ENCODE assay signal across 23 cellular contexts in genomic region chr7:136179154-136179553, GRCh38.
"Had no signal": no experiment of that assay in that cellular context is flagged by ENCODE, and none has a peak within 500 bp of the region (broad histone marks: within the 10 kb centered on the region; RNA-seq: fewer than 3 reads in every experiment).

No MANE protein-coding gene starts in this region.

- H3K27ac ChIP-seq: brain microvascular endothelial cell, gastroesophageal sphincter, hepatocyte, left ventricle myocardium inferior, neutrophil, right lobe of liver, suprapubic skin, tibial artery, upper lobe of right lung had no signal

- H2AFZ ChIP-seq: hepatocyte had no signal

- H3K27me3 Mint-ChIP-seq: activated T-helper 17 cell treated with anti-CD3 and anti-CD28 coated beads, Interleukin-2, amount 50 U/mL, for 72 hours; stimulated activated memory B cell treated with anti-CD40 and anti-IgM and Interleukin-4, amounts not matched to agents 10 μg/mL and 1 μg/mL and 100 μg/mL, for 72 hours had no signal

- H3K36me3 Mint-ChIP-seq: activated naive CD4-positive, alpha-beta T cell treated with anti-CD3 and anti-CD28 coated beads, Interleukin-2, amount 50 U/mL, for 72 hours had no signal

- DNase-seq: activated CD4-positive, alpha-beta T cell treated with anti-CD3 and anti-CD28 coated beads for 4 hours; activated CD4-positive, alpha-beta T cell treated with anti-CD3 and anti-CD28 coated beads, Interleukin-2, amount 50 U/mL, for 4 hours; activated CD8-positive, alpha-beta memory T cell treated with anti-CD3 and anti-CD28 coated beads, Interleukin-2, amount 50 U/mL, for 4 hours; activated T-cell treated with anti-CD3 and anti-CD28 coated beads, Interleukin-2, amount 50 U/mL, for 1 hour; brain microvascular endothelial cell; central memory CD4-positive, alpha-beta T cell; islet precursor cell; left ventricle myocardium inferior; nephron progenitor cell; right lobe of liver; stimulated activated CD4-positive, alpha-beta T cell treated with anti-CD3 and anti-CD28 coated beads, Interleukin-12 subunit alpha, Interleukin-12 subunit beta, amount 100 ng/mL, for 4 hours; stimulated activated CD4-positive, alpha-beta T cell treated with anti-CD3 and anti-CD28 coated beads, Interleukin-4, amount 100 ng/mL, for 24 hours; T-helper 1 cell; tibial artery; upper lobe of right lung had no signal

- H3K27me3 ChIP-seq: brain microvascular endothelial cell, gastroesophageal sphincter, hepatocyte, neutrophil, right lobe of liver, suprapubic skin, tibial artery, upper lobe of right lung had no signal

- H3K4me3 ChIP-seq: gastroesophageal sphincter, hepatocyte, left ventricle myocardium inferior, right lobe of liver, suprapubic skin, tibial artery, upper lobe of right lung had no signal

- H3K9me3 ChIP-seq: gastroesophageal sphincter, left ventricle myocardium inferior, neutrophil, right lobe of liver, suprapubic skin, tibial artery, upper lobe of right lung had no signal

- H3K9me3 Mint-ChIP-seq: nephron progenitor cell; T-helper 2 cell treated with Interferon-gamma antibody and Interleukin-4, amounts not matched to agents 5 μg/mL and 100 μg/mL, for 36 hours had no signal

- H3K4me1 Mint-ChIP-seq: activated T-helper 17 cell treated with anti-CD3 and anti-CD28 coated beads, Interleukin-2, amount 50 U/mL, for 72 hours; stimulated activated memory B cell treated with anti-CD40 and anti-IgM and Interleukin-4, amounts not matched to agents 10 μg/mL and 1 μg/mL and 100 μg/mL, for 72 hours had no signal

- H3K36me3 ChIP-seq: brain microvascular endothelial cell, gastroesophageal sphincter, left ventricle myocardium inferior, neutrophil, right lobe of liver, suprapubic skin, tibial artery, upper lobe of right lung had no signal

- H3K4me3 Mint-ChIP-seq: activated T-helper 17 cell treated with anti-CD3 and anti-CD28 coated beads, Interleukin-2, amount 50 U/mL, for 72 hours; nephron progenitor cell; stimulated activated memory B cell treated with anti-CD40 and anti-IgM and Interleukin-4, amounts not matched to agents 10 μg/mL and 1 μg/mL and 100 μg/mL, for 72 hours; T-helper 2 cell treated with Interferon-gamma antibody and Interleukin-4, amounts not matched to agents 5 μg/mL and 100 μg/mL, for 36 hours had no signal

- H3K4me1 ChIP-seq: gastroesophageal sphincter, right lobe of liver, suprapubic skin, tibial artery, upper lobe of right lung had no signal

- H3K4me2 ChIP-seq: hepatocyte had no signal

- ATAC-seq: activated T-helper 17 cell treated with anti-CD3 and anti-CD28 coated beads, Interleukin-2, amount 50 U/mL, for 72 hours; gastroesophageal sphincter; right lobe of liver; stimulated activated memory B cell treated with anti-CD40 and anti-IgM and Interleukin-4, amounts not matched to agents 10 μg/mL and 1 μg/mL and 100 μg/mL, for 72 hours; upper lobe of right lung had no signal

- H3K27ac Mint-ChIP-seq: activated naive CD4-positive, alpha-beta T cell treated with anti-CD3 and anti-CD28 coated beads, Interleukin-2, amount 50 U/mL, for 72 hours; activated T-helper 17 cell treated with anti-CD3 and anti-CD28 coated beads, Interleukin-2, amount 50 U/mL, for 72 hours; nephron progenitor cell; stimulated activated memory B cell treated with anti-CD40 and anti-IgM and Interleukin-4, amounts not matched to agents 10 μg/mL and 1 μg/mL and 100 μg/mL, for 72 hours; T-helper 2 cell treated with Interferon-gamma antibody and Interleukin-4, amounts not matched to agents 5 μg/mL and 100 μg/mL, for 36 hours had no signal

- H3K79me2 ChIP-seq: hepatocyte had no signal
